ENCODE assay signal across 8 cellular contexts in the genomic region with DNA sequence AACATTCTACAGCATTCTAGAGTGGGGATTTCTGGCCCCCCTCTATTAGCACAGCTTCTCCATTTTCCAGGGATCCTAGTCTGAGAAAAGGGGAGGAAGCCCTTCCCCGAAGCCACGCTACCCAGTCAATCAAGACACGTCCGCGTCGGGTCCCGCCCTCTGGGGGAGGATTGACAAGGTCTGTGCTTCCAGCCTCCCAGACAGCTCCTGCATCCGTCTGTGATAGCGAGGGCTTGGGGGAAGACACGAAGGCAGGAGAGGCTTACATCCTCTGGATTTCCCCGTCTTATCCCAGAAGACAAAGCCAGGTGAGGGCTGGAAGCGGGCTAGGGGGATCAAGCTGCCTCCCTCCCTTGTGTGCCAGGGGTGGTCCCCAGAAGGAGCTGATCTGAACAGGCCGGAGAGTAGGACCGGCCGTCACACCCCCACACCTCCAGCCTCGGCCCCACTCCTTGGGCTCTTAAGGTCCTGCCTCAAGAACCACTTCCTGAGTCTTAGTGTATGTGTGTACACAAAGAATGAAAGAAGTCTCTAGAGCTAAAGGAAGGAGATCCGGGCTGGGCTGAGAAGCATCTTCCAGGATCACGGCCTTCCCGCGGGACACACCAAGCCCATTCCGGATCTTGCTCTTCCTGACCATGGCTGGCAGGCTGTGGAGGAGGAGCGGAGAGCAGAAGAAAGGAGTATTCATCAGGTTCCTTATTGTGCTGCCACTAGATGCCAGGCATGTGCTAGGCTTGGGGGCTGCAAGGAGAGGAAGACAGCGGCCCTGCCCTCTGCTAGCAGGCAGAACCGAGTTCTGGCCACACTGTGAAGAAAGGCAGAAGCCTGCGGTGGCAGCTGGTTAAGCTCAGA. TPM values are rescaled to one million over a fixed set of nuclear protein-coding genes. Genes with fewer than 3 reads are reported as not detected.
A peak's percentile ranks its signal among the peaks of the same experiment; 100 is the strongest.
DNase-seq lines count a peak whose midpoint lies in the region; ATAC-seq and TF ChIP-seq lines count a peak whose summit lies in the region.

No MANE protein-coding gene starts in this region.

- H3K4me1 Mint-ChIP-seq in chondrocyte (ENCODE audit: low read depth) = peaks cover 44% of the 10 kb centered on the region

- H3K4me3 Mint-ChIP-seq in chondrocyte (ENCODE audit: unreplicated experiment) = peak overlapping the region; percentile 91

- TF ChIP-seq CTCF in WERI-Rb-1 (IDR thresholded peaks at IDR 0.05; ENCODE audit: low read depth, low read length) = peak; percentile 18; the same call in 1 of the 2 replicates
- TF ChIP-seq CTCF in chondrocyte (IDR thresholded peaks at IDR 0.05) = peak; percentile 52

- peak; percentile 47 for ATAC-seq in GM18868 (IDR thresholded peaks at IDR 0.05; ENCODE audit: unreplicated experiment)
- peak; percentile 47 for ATAC-seq in HG03095 (IDR thresholded peaks at IDR 0.05; ENCODE audit: unreplicated experiment)

- H3K9me3 Mint-ChIP-seq in chondrocyte (ENCODE audit: low read depth) = no peaks in the 10 kb centered on the region

- H3K36me3 ChIP-seq in WERI-Rb-1 = peaks cover 27% of the 10 kb centered on the region

- H3K9me3 ChIP-seq in WERI-Rb-1 (ENCODE audit: severe bottlenecking) = no peaks in the 10 kb centered on the region

- peak overlapping the region; percentile 98 for H3K27ac Mint-ChIP-seq in chondrocyte (ENCODE audit: unreplicated experiment)

- peak overlapping the region; percentile 97 for H3K4me3 ChIP-seq in WERI-Rb-1 (ENCODE audit: low read depth, low read length)

- peak; percentile 86 for DNase-seq in AG20443 (ENCODE audit: low spot score)
- DNase-seq in NCI-H2171 treated with DMSO at 0.1 percent for 48 hours (lab: John Stamatoyannopoulos, UW) = peak; percentile 89
- peak; percentile 94 for DNase-seq in WERI-Rb-1
- no peak for DNase-seq in chondrocyte (ENCODE audit: low spot score)
- DNase-seq in kidney glomerular epithelial cell (lab: John Stamatoyannopoulos, UW) = peak; percentile 89
- peak in 2 of 3 donors; percentile 62 to 71 for DNase-seq in stimulated activated CD4-positive, alpha-beta T cell treated with anti-CD3 and anti-CD28 coated beads, Interleukin-12 subunit alpha, Interleukin-12 subunit beta, amount 100 ng/mL, for 48 hours (ENCODE audit: low read depth in 2 of 3, low spot score in 1 of 3)

- H3K27ac ChIP-seq in WERI-Rb-1 = peak overlapping the region; percentile 94

- peaks cover 18% of the 10 kb centered on the region for H3K36me3 Mint-ChIP-seq in chondrocyte (ENCODE audit: low read depth)

- H3K27me3 ChIP-seq in WERI-Rb-1 (ENCODE audit: insufficient read depth, low read depth, severe bottlenecking) = no peaks in the 10 kb centered on the region

- H3K27me3 Mint-ChIP-seq in chondrocyte (ENCODE audit: low read depth) = no peaks in the 10 kb centered on the region

RNA-seq across cellular contexts. Expression of a gene that starts 1.0 kb away (rescaled TPM):
- total RNA-seq in chondrocyte = 1,244 to 1,365 TPM (median 1,317 TPM) in 3 replicates

RNA-seq across cellular contexts. Expression of a gene that starts 9.6 kb away (rescaled TPM):
- 2.3 to 3.7 TPM (median 3.2 TPM) in 3 replicates for total RNA-seq in chondrocyte

RNA-seq across cellular contexts. Expression of a gene that starts 13.1 kb away (rescaled TPM):
- total RNA-seq in chondrocyte = 17.8 to 19.1 TPM (median 18.3 TPM) in 3 replicates

RNA-seq across cellular contexts. Expression of a gene that starts 14.0 kb away (rescaled TPM):
- 67.3 to 78.4 TPM (median 77.2 TPM) in 3 replicates for total RNA-seq in chondrocyte

RNA-seq across cellular contexts. Expression of a gene that starts 22.1 kb away (rescaled TPM):
- 5.6 to 32.4 TPM (median 31.6 TPM) in 3 replicates for total RNA-seq in chondrocyte
